In genomic region chr21:44294391-44295162, GRCh38 we compare ENCODE assay signal across 8 cellular contexts. TPM values are rescaled to one million over a fixed set of nuclear protein-coding genes. Genes with fewer than 3 reads are reported as not detected.
DNase-seq lines count a peak whose midpoint lies in the region; ATAC-seq, FAIRE-seq and TF ChIP-seq lines count a peak whose summit lies in the region.
"Had no signal": no experiment of that assay in that cellular context is flagged by ENCODE, and none has a peak within 500 bp of the region (broad histone marks: within the 10 kb centered on the region; RNA-seq: fewer than 3 reads in every experiment).

No MANE protein-coding gene starts in this region.

- H3K36me3 ChIP-seq in K562 (ENCODE audit: control insufficient read depth, insufficient read depth, low read length), result no peaks in the 10 kb centered on the region
- no peaks in the 10 kb centered on the region for H3K36me3 ChIP-seq in ovary
- H3K36me3 ChIP-seq: neutrophil had no signal

- CTCF ChIA-PET in K562 (lab: Yijun Ruan, JAX; ENCODE audit: low intra/inter-chr PET ratio), result no interaction called here

- no peak for TF ChIP-seq POLR2A in K562 (conservative IDR thresholded peaks at IDR 0.05)
- TF ChIP-seq POLR2A in ovary (IDR thresholded peaks at IDR 0.05), result no peak

- H3K79me2 ChIP-seq in K562 (ENCODE audit: control insufficient read depth, insufficient read depth, low read length), result no peaks in the 10 kb centered on the region

- in situ Hi-C loops in K562 (cut with MboI), result loop anchor here (25.0 kb wide), 1 partner anchor 132 kb away; no protein-coding TSS in a partner anchor

- 15% methylated on average over 22 of the region's 26 CpGs for WGBS in K562 (ENCODE audit: insufficient coverage, low coverage, missing lambda C conversion rate)
- 24 to 31% (median 28%) methylated on average over 21 to 26 of the region's 26 CpGs for WGBS in ovary, 3 donors

- intact Hi-C loops in K562 (cut with micrococcal nuclease), result no loop called here
- intact Hi-C loops in ovary (cut with DNase I), result loop anchor here in 2 of 4 donors (5.0 to 10.0 kb wide), 3 partner anchors 43 to 482 kb away; partner anchors contain the start of gene CFAP410 (in 1 of the 2)

- peaks cover 3% of the 10 kb centered on the region for H3K9me1 ChIP-seq in K562 (ENCODE audit: control insufficient read depth, insufficient read depth, low read length)

- H3K4me2 ChIP-seq in K562 (ENCODE audit: insufficient read depth, low read length), result no peak overlapping the region

- H4K20me1 ChIP-seq in K562 (replicated peaks; ENCODE audit: control insufficient read depth, insufficient read depth, low read length), result peaks cover 7% of the 10 kb centered on the region; the same call in 1 of the 2 replicates

- peaks cover 6 to 70% of the 10 kb centered on the region in 2 experiments for H3K4me1 ChIP-seq in K562 (replicated peaks in 1 of 2; ENCODE audit: control insufficient read depth in 2 of 2, insufficient read depth in 2 of 2, low read length in 2 of 2)
- no peaks in the 10 kb centered on the region for H3K4me1 ChIP-seq in ovary (ENCODE audit: insufficient read depth)

- ATAC-seq in K562, result no peak
- no peak for ATAC-seq in HG02973 (IDR thresholded peaks at IDR 0.05; ENCODE audit: unreplicated experiment)

- H3K9me3 ChIP-seq in K562 (replicated peaks; ENCODE audit: control insufficient read depth, insufficient read depth, low read depth, low read length) (no peaks in the 10 kb centered on the region), ovary (no peaks in the 10 kb centered on the region)
- H3K9me3 ChIP-seq: neutrophil had no signal

- POLR2A ChIA-PET in K562 (lab: Yijun Ruan, JAX), result no interaction called here

- H3K9ac ChIP-seq in K562 (ENCODE audit: insufficient read depth in 1 of 2, low read depth in 2 of 2, low read length in 2 of 2), result peak overlapping the region in 1 of 2 experiments; percentile 75; a peak in 2 of 4 replicates

- H3K4me3 ChIP-seq in K562 (no peak overlapping the region), ovary (no peak overlapping the region)

- BruUV-seq in K562 (replicated peaks; lab: Mats Ljungman, UMichigan), result no TSS peak

- TF ChIP-seq RAD21 in Ishikawa (IDR thresholded peaks at IDR 0.05; ENCODE audit: low read depth) (no peak), K562 (CRISPR knock-in tag; conservative IDR thresholded peaks at IDR 0.05 in 1 of 2, IDR thresholded peaks at IDR 0.05 in 1 of 2) (no peak)

- no peak for TF ChIP-seq CTCF in K562 (IDR thresholded peaks at IDR 0.05 in 2 of 3, conservative IDR thresholded peaks at IDR 0.05 in 1 of 3; ENCODE audit: insufficient read depth in 2 of 3, low read depth in 1 of 3, low read length in 3 of 3)
- TF ChIP-seq CTCF in ovary (IDR thresholded peaks at IDR 0.05), result no peak

- no peak overlapping the region for H2AFZ ChIP-seq in K562 (ENCODE audit: low read depth, low read length)

- no peak for FAIRE-seq in K562 (lab: Jason Lieb, UNC)

- peaks cover 7 to 37% of the 10 kb centered on the region in 2 experiments; a peak in 3 of 5 replicates for H3K27me3 ChIP-seq in K562 (ENCODE audit: control insufficient read depth in 2 of 2, insufficient read depth in 2 of 2, low read length in 2 of 2)
- no peaks in the 10 kb centered on the region for H3K27me3 ChIP-seq in ovary

- H3K27ac ChIP-seq in K562 (ENCODE audit: extremely low read depth, low read depth, low read length) (no peak overlapping the region), ovary (no peak overlapping the region)
- H3K27ac ChIP-seq: neutrophil had no signal

- DNase-seq in K562 (ENCODE audit: extremely low read depth in 1 of 4, low spot score in 3 of 4), result no peak
- peak; percentile 62 to 83 (median 69) for DNase-seq in ovary
- DNase-seq in NAMALWA (ENCODE audit: low spot score), result no peak
- DNase-seq in NCI-H1105 treated with DMSO at 0.1 percent for 48 hours (lab: John Stamatoyannopoulos, UW), result no peak
- DNase-seq: activated naive CD8-positive, alpha-beta T cell treated with anti-CD3 and anti-CD28 coated beads, Interleukin-2, amount 10 ng/mL, durations not matched to agents 7 days and 5 days had no signal

- TF ChIP-seq EP300 in Ishikawa (IDR thresholded peaks at IDR 0.05; ENCODE audit: borderline replicate concordance), result peak; percentile 51; the same call in 1 of the 2 replicates
- TF ChIP-seq EP300 in K562 (IDR thresholded peaks at IDR 0.05; ENCODE audit: low read length), result no peak
- no peak for TF ChIP-seq EP300 in ovary (IDR thresholded peaks at IDR 0.05)

RNA-seq across cellular contexts. Expression of gene PFKL, which starts 5.3 kb away (rescaled TPM):
- 83.4 and 274 TPM in 2 replicates for total RNA-seq in K562 (2011; cell fraction: chromatin; rRNA removed; ENCODE audit: low replicate concordance)
- 193 and 201 TPM in 2 replicates for total RNA-seq in K562 (2011; cell fraction: nucleolus; rRNA removed)
- total RNA-seq in K562 (2011; cell fraction: nucleoplasm; rRNA removed), result 97.9 and 105 TPM in 2 replicates
- total RNA-seq in K562 (2014; rRNA removed), result 86.9 and 98.3 TPM in 2 replicates
- total RNA-seq in K562 (2014; rRNA removed; fragmentation: Illumina TruSeq; extraction: Trizol), result 13.8 and 22.2 TPM in 2 replicates
- total RNA-seq in K562 (2015; rRNA removed; fragmentation: Illumina TruSeq; extraction: Trizol), result 45.6 and 45.8 TPM in 2 replicates
- 108 and 124 TPM in 2 replicates for total RNA-seq in K562 (2021)
- 50.0 and 84.1 TPM in 2 replicates for polyA plus RNA-seq in K562 (2011; rRNA removed)
- polyA plus RNA-seq in K562 (2011; cell fraction: cytosol; rRNA removed), result 68.5 and 125 TPM in 2 replicates
- polyA plus RNA-seq in K562 (2011; cell fraction: nucleus; rRNA removed), result 244 and 346 TPM in 2 replicates
- polyA plus RNA-seq in K562 (2012), result 106 and 149 TPM in 2 replicates
- polyA plus RNA-seq in K562 (2014; fragmentation: Illumina TruSeq; extraction: Trizol), result 37.6 and 65.2 TPM in 2 replicates
- polyA plus RNA-seq in K562 (2014; fragmentation: Nextera tagmentation; extraction: Ambion mirVana), result 1 to 10 TPM; 1.1 to 3.9 TPM
- 83.0 and 83.1 TPM in 2 replicates for polyA plus RNA-seq in K562 (2014; rRNA removed)
- 29.0 and 37.5 TPM in 2 replicates for polyA minus RNA-seq in K562 (2011; rRNA and poly(A)+ RNA removed)
- polyA minus RNA-seq in K562 (2011; cell fraction: cytosol; rRNA and poly(A)+ RNA removed), result 63.7 and 76.3 TPM in 2 replicates
- polyA minus RNA-seq in K562 (2011; cell fraction: nucleus; rRNA and poly(A)+ RNA removed), result 42.3 and 49.5 TPM in 2 replicates
- 100 to 1,000 TPM in 1 of 7 donors, 10 to 100 TPM in 6; 38.7 to 104 (median 88.7) TPM for total RNA-seq in ovary
- 10 to 100 TPM; 12.6 to 71.0 TPM for polyA plus RNA-seq in ovary

RNA-seq across cellular contexts. Expression of gene AIRE, which starts 8.9 kb away (rescaled TPM):
- total RNA-seq in K562 (2011; cell fraction: chromatin; rRNA removed; ENCODE audit: low replicate concordance), result 0.18 TPM in 1 of 2 replicates, not detected in the other
- not detected in 2 replicates for total RNA-seq in K562 (2011; cell fraction: nucleolus; rRNA removed)
- not detected in 2 replicates for total RNA-seq in K562 (2011; cell fraction: nucleoplasm; rRNA removed)
- total RNA-seq in K562 (2014; rRNA removed) (not detected in 2 replicates), K562 (2014; rRNA removed; fragmentation: Illumina TruSeq; extraction: Trizol) (not detected in 2 replicates), K562 (2015; rRNA removed; fragmentation: Illumina TruSeq; extraction: Trizol) (not detected in 2 replicates), K562 (2021) (not detected in 2 replicates), ovary (not detected)
- polyA plus RNA-seq in K562 (2011; rRNA removed) (not detected in 2 replicates), K562 (2014; fragmentation: Illumina TruSeq; extraction: Trizol) (not detected in 2 replicates), K562 (2014; fragmentation: Nextera tagmentation; extraction: Ambion mirVana) (under 1 TPM in 1 of 2 experiments, not detected in 1; 0.01 TPM), K562 (2014; rRNA removed) (not detected in 2 replicates), ovary (not detected)
- not detected in 2 replicates for polyA plus RNA-seq in K562 (2011; cell fraction: cytosol; rRNA removed)
- not detected in 2 replicates for polyA plus RNA-seq in K562 (2011; cell fraction: nucleus; rRNA removed)
- polyA plus RNA-seq in K562 (2012), result 0.01 TPM in 1 of 2 replicates, not detected in the other
- not detected in 2 replicates for polyA minus RNA-seq in K562 (2011; rRNA and poly(A)+ RNA removed)
- polyA minus RNA-seq in K562 (2011; cell fraction: cytosol; rRNA and poly(A)+ RNA removed), result not detected in 2 replicates
- polyA minus RNA-seq in K562 (2011; cell fraction: nucleus; rRNA and poly(A)+ RNA removed), result not detected in 2 replicates
- total RNA-seq: activated naive CD8-positive, alpha-beta T cell treated with anti-CD3 and anti-CD28 coated beads, Interleukin-2, amount 10 ng/mL, durations not matched to agents 7 days and 5 days had no signal

RNA-seq across cellular contexts. Expression of gene DNMT3L, which starts 32.9 kb away (rescaled TPM):
- not detected in 2 replicates for total RNA-seq in K562 (2011; cell fraction: chromatin; rRNA removed; ENCODE audit: low replicate concordance)
- total RNA-seq in K562 (2011; cell fraction: nucleolus; rRNA removed), result not detected in 2 replicates
- total RNA-seq in K562 (2011; cell fraction: nucleoplasm; rRNA removed), result not detected in 2 replicates
- 0.12 TPM in 1 of 2 replicates, not detected in the other for total RNA-seq in K562 (2014; rRNA removed)
- not detected in 2 replicates for total RNA-seq in K562 (2014; rRNA removed; fragmentation: Illumina TruSeq; extraction: Trizol)
- total RNA-seq in K562 (2015; rRNA removed; fragmentation: Illumina TruSeq; extraction: Trizol), result not detected in 2 replicates
- not detected in 2 replicates for total RNA-seq in K562 (2021)
- 0.09 TPM in 1 of 2 replicates, not detected in the other for polyA plus RNA-seq in K562 (2011; rRNA removed)
- not detected in 2 replicates for polyA plus RNA-seq in K562 (2011; cell fraction: cytosol; rRNA removed)
- 0.40 TPM in 1 of 2 replicates, not detected in the other for polyA plus RNA-seq in K562 (2011; cell fraction: nucleus; rRNA removed)
- polyA plus RNA-seq in K562 (2012), result not detected in 2 replicates
- polyA plus RNA-seq in K562 (2014; fragmentation: Illumina TruSeq; extraction: Trizol), result not detected in 2 replicates
- not detected for polyA plus RNA-seq in K562 (2014; fragmentation: Nextera tagmentation; extraction: Ambion mirVana)
- polyA plus RNA-seq in K562 (2014; rRNA removed), result 0.08 TPM in 1 of 2 replicates, not detected in the other
- polyA minus RNA-seq in K562 (2011; rRNA and poly(A)+ RNA removed), result not detected in 2 replicates
- polyA minus RNA-seq in K562 (2011; cell fraction: cytosol; rRNA and poly(A)+ RNA removed), result not detected in 2 replicates
- not detected in 2 replicates for polyA minus RNA-seq in K562 (2011; cell fraction: nucleus; rRNA and poly(A)+ RNA removed)
- total RNA-seq in ovary, result not detected
- not detected for polyA plus RNA-seq in ovary
- total RNA-seq: activated naive CD8-positive, alpha-beta T cell treated with anti-CD3 and anti-CD28 coated beads, Interleukin-2, amount 10 ng/mL, durations not matched to agents 7 days and 5 days had no signal

RNA-seq across cellular contexts. Expression of gene CFAP410, which starts 44.6 kb away (rescaled TPM):
- total RNA-seq in K562 (2011; cell fraction: chromatin; rRNA removed; ENCODE audit: low replicate concordance), result 10.0 and 50.7 TPM in 2 replicates
- 29.3 and 41.0 TPM in 2 replicates for total RNA-seq in K562 (2011; cell fraction: nucleolus; rRNA removed)
- total RNA-seq in K562 (2011; cell fraction: nucleoplasm; rRNA removed), result 13.9 and 21.2 TPM in 2 replicates
- 12.6 and 17.3 TPM in 2 replicates for total RNA-seq in K562 (2014; rRNA removed)
- 0.35 and 0.55 TPM in 2 replicates for total RNA-seq in K562 (2014; rRNA removed; fragmentation: Illumina TruSeq; extraction: Trizol)
- 2.6 and 2.7 TPM in 2 replicates for total RNA-seq in K562 (2015; rRNA removed; fragmentation: Illumina TruSeq; extraction: Trizol)
- total RNA-seq in K562 (2021), result 7.6 and 8.3 TPM in 2 replicates
- 2.3 and 5.5 TPM in 2 replicates for polyA plus RNA-seq in K562 (2011; rRNA removed)
- 5.7 and 16.5 TPM in 2 replicates for polyA plus RNA-seq in K562 (2011; cell fraction: cytosol; rRNA removed)
- polyA plus RNA-seq in K562 (2011; cell fraction: nucleus; rRNA removed), result 37.7 and 66.6 TPM in 2 replicates
- polyA plus RNA-seq in K562 (2012), result 6.3 and 16.5 TPM in 2 replicates
- 0.52 and 2.1 TPM in 2 replicates for polyA plus RNA-seq in K562 (2014; fragmentation: Illumina TruSeq; extraction: Trizol)
- polyA plus RNA-seq in K562 (2014; fragmentation: Nextera tagmentation; extraction: Ambion mirVana), result under 1 TPM; 0.07 to 0.18 TPM
- 6.5 and 8.1 TPM in 2 replicates for polyA plus RNA-seq in K562 (2014; rRNA removed)
- 0.57 and 0.91 TPM in 2 replicates for polyA minus RNA-seq in K562 (2011; rRNA and poly(A)+ RNA removed)
- 2.2 and 2.5 TPM in 2 replicates for polyA minus RNA-seq in K562 (2011; cell fraction: cytosol; rRNA and poly(A)+ RNA removed)
- 9.4 and 10.2 TPM in 2 replicates for polyA minus RNA-seq in K562 (2011; cell fraction: nucleus; rRNA and poly(A)+ RNA removed)
- total RNA-seq in ovary, result 10 to 100 TPM; 23.1 to 40.8 (median 29.3) TPM
- 10 to 100 TPM in 1 of 2 donors, 1 to 10 TPM in 1; 1.2 to 40.7 TPM for polyA plus RNA-seq in ovary

RNA-seq across cellular contexts. Expression of gene ICOSLG, which starts 53.8 kb away (rescaled TPM):
- total RNA-seq in K562 (2011; cell fraction: chromatin; rRNA removed; ENCODE audit: low replicate concordance), result 3.5 and 9.0 TPM in 2 replicates
- 2.5 and 7.2 TPM in 2 replicates for total RNA-seq in K562 (2011; cell fraction: nucleolus; rRNA removed)
- total RNA-seq in K562 (2011; cell fraction: nucleoplasm; rRNA removed), result 2.3 and 3.1 TPM in 2 replicates
- 0.18 and 0.24 TPM in 2 replicates for total RNA-seq in K562 (2014; rRNA removed)
- 0.07 TPM in 1 of 2 replicates, not detected in the other for total RNA-seq in K562 (2014; rRNA removed; fragmentation: Illumina TruSeq; extraction: Trizol)
- total RNA-seq in K562 (2015; rRNA removed; fragmentation: Illumina TruSeq; extraction: Trizol), result 0.07 and 0.19 TPM in 2 replicates
- total RNA-seq in K562 (2021), result 0.34 and 0.62 TPM in 2 replicates
- 1.4 and 2.8 TPM in 2 replicates for polyA plus RNA-seq in K562 (2011; rRNA removed)
- 1.0 and 1.1 TPM in 2 replicates for polyA plus RNA-seq in K562 (2011; cell fraction: cytosol; rRNA removed)
- polyA plus RNA-seq in K562 (2011; cell fraction: nucleus; rRNA removed), result 3.8 and 5.3 TPM in 2 replicates
- 2.4 and 4.3 TPM in 2 replicates for polyA plus RNA-seq in K562 (2012)
- polyA plus RNA-seq in K562 (2014; fragmentation: Illumina TruSeq; extraction: Trizol), result 0.15 and 0.39 TPM in 2 replicates
- under 1 TPM; 0.01 TPM for polyA plus RNA-seq in K562 (2014; fragmentation: Nextera tagmentation; extraction: Ambion mirVana)
- polyA plus RNA-seq in K562 (2014; rRNA removed), result 0.15 and 0.23 TPM in 2 replicates
- 1.1 and 2.7 TPM in 2 replicates for polyA minus RNA-seq in K562 (2011; rRNA and poly(A)+ RNA removed)
- polyA minus RNA-seq in K562 (2011; cell fraction: cytosol; rRNA and poly(A)+ RNA removed), result 1.6 and 2.2 TPM in 2 replicates
- 1.1 and 2.2 TPM in 2 replicates for polyA minus RNA-seq in K562 (2011; cell fraction: nucleus; rRNA and poly(A)+ RNA removed)
- 1 to 10 TPM in 4 of 7 donors, under 1 TPM in 3; 0.53 to 7.7 (median 1.2) TPM for total RNA-seq in ovary
- under 1 TPM; 0.42 to 0.47 TPM for polyA plus RNA-seq in ovary

Comparison
In these comparisons a context has a peak if more than half of its experiments do, and no peak if none do; other contexts are left out.
1. DNase-seq: peak in ovary (5 of 5); none in K562 (0 of 4), NAMALWA (single experiment) and NCI-H1105 treated with DMSO at 0.1 percent for 48 hours (single experiment).